In the genomic region with DNA sequence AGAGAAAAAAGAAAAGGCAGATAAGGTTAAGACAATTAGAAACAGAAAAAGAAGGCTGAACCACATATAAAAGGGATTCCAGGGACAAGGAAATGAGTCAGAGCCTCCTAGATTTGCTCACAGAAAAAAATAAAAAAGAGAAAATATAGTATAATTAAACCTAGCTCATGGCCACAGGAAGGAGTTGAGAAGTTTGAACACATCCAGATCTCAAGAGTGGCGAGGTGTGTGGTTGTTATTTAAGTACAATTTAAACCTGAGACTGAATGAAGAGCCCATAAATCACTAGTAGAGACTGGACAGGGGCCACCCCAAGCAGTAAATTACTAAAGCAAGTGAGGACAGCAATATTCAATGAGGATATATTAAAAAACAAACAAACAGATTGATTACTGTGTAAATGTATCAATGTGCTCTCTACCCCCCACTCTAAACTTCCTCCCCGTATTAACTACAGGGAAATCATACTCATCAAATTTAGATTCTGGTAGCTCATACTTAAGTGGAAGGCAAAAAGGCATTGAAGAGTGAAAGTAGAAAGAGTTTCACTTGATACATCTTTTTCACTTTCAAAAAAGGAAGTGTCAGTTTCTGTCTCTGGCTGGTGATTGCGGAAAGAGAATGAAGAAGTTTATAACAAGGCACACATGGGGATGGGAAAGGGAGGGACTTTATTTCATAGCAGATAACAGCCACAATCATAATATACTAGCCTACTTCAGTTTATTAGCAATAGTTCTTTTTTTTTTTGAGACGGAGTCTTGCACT, we compare ENCODE assay signal across 9 cellular contexts. TPM values are rescaled to one million over a fixed set of nuclear protein-coding genes. Genes with fewer than 3 reads are reported as not detected.
DNase-seq lines count a peak whose midpoint lies in the region; ATAC-seq and TF ChIP-seq lines count a peak whose summit lies in the region.
"Had no signal": no experiment of that assay in that cellular context is flagged by ENCODE, and none has a peak within 500 bp of the region (broad histone marks: within the 10 kb centered on the region; RNA-seq: fewer than 3 reads in every experiment).

No MANE protein-coding gene starts in this region.

- H3K4me3 ChIP-seq in GM12865 (ENCODE audit: low read depth, low read length) = no peak overlapping the region
- H3K4me3 ChIP-seq: lung had no signal

- ATAC-seq in GM21528 (IDR thresholded peaks at IDR 0.05; ENCODE audit: low FRiP score, unreplicated experiment) (peak; percentile 91), Right ventricle myocardium inferior (no peak)
- peak; percentile 86 for ATAC-seq in stimulated activated memory B cell treated with anti-CD40 and anti-IgM and Interleukin-4, amounts not matched to agents 10 μg/mL and 1 μg/mL and 100 μg/mL, for 72 hours

- H3K4me1 Mint-ChIP-seq in stimulated activated memory B cell treated with anti-CD40 and anti-IgM and Interleukin-4, amounts not matched to agents 10 μg/mL and 1 μg/mL and 100 μg/mL, for 72 hours = peaks cover 22% of the 10 kb centered on the region

- no peaks in the 10 kb centered on the region for H3K36me3 Mint-ChIP-seq in stimulated activated memory B cell treated with anti-CD40 and anti-IgM and Interleukin-4, amounts not matched to agents 10 μg/mL and 1 μg/mL and 100 μg/mL, for 72 hours

- no peak for TF ChIP-seq CTCF in GM12865 (IDR thresholded peaks at IDR 0.05; ENCODE audit: insufficient read depth, low read depth, low read length, missing control alignments)

- peak overlapping the region; percentile 32 for H3K4me3 Mint-ChIP-seq in stimulated activated memory B cell treated with anti-CD40 and anti-IgM and Interleukin-4, amounts not matched to agents 10 μg/mL and 1 μg/mL and 100 μg/mL, for 72 hours

- H3K27me3 Mint-ChIP-seq in stimulated activated memory B cell treated with anti-CD40 and anti-IgM and Interleukin-4, amounts not matched to agents 10 μg/mL and 1 μg/mL and 100 μg/mL, for 72 hours = no peaks in the 10 kb centered on the region

- intact Hi-C loops in Right ventricle myocardium inferior (cut with DNase I) = no loop called here

- peak overlapping the region; percentile 77 for H3K27ac Mint-ChIP-seq in stimulated activated memory B cell treated with anti-CD40 and anti-IgM and Interleukin-4, amounts not matched to agents 10 μg/mL and 1 μg/mL and 100 μg/mL, for 72 hours

- no peaks in the 10 kb centered on the region for H3K9me3 Mint-ChIP-seq in stimulated activated memory B cell treated with anti-CD40 and anti-IgM and Interleukin-4, amounts not matched to agents 10 μg/mL and 1 μg/mL and 100 μg/mL, for 72 hours

- DNase-seq in GM12865 (ENCODE audit: low read depth) (peak; percentile 56), HT1080 (ENCODE audit: low read depth) (peak; percentile 83), astrocyte of the hippocampus (ENCODE audit: low read depth, low spot score) (peak; percentile 54), Right ventricle myocardium inferior (ENCODE audit: missing footprints) (no peak)
- no peak for DNase-seq in stimulated activated CD4-positive, alpha-beta T cell treated with anti-CD3 and anti-CD28 coated beads, Interleukin-12 subunit alpha, Interleukin-12 subunit beta, amount 100 ng/mL, for 4 hours
- DNase-seq in stimulated activated CD4-positive, alpha-beta T cell treated with anti-CD3 and anti-CD28 coated beads, Interleukin-4, amount 100 ng/mL, for 4 hours = no peak

RNA-seq across cellular contexts. Expression of a gene that starts 49.3 kb away (rescaled TPM):
- 21.0 and 24.7 TPM in 2 replicates for total RNA-seq in HT1080 (2014; rRNA removed; shearing (Covaris generic))
- polyA plus RNA-seq in HT1080 (2015; cell fraction: cytosol; rRNA removed) = 19.7 and 27.5 TPM in 2 replicates
- 58.4 and 58.6 TPM in 2 replicates for polyA plus RNA-seq in HT1080 (2015; cell fraction: nucleus; rRNA removed)
- 47.4 TPM for total RNA-seq in Right ventricle myocardium inferior

Comparison
In these comparisons a context has a peak if more than half of its experiments do, and no peak if none do; other contexts are left out.
1. DNase-seq: peak in GM12865 (single experiment), HT1080 (single experiment) and astrocyte of the hippocampus (single experiment); none in stimulated activated CD4-positive, alpha-beta T cell treated with anti-CD3 and anti-CD28 coated beads, Interleukin-12 subunit alpha, Interleukin-12 subunit beta, amount 100 ng/mL, for 4 hours (single experiment), Right ventricle myocardium inferior (single experiment) and stimulated activated CD4-positive, alpha-beta T cell treated with anti-CD3 and anti-CD28 coated beads, Interleukin-4, amount 100 ng/mL, for 4 hours (0 of 2).